ENCODE assay signal across 9 cellular contexts in the genomic region with DNA sequence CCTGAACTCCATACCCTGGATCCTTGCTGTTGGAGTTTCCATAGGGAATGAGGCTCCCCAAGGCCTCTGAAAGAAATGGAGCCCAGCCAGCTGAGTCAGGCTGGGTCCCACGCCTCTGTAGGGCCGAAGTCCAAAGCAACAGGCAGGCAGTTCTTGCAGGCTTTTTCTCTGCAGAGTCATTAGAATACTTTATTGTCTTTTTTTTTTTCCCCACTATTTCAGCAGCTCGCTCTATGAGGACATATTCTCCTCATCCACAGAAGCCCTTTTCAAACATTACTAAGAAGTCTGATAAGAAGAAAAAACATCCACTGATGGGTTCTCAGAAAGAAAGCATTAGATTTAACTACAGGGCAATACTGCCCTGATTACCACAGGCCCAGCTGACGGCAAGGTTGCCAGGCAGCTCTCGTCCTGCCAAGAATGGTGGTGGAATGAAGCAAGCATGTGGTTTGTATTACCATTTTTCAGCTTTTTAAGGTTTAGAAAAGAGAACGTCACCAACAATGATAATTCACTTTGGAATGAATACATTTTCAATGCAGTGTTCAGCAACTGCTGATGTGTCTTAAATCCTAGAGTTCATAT.
DNase-seq lines count a peak whose midpoint lies in the region; ATAC-seq, FAIRE-seq and TF ChIP-seq lines count a peak whose summit lies in the region.
"Had no signal": no experiment of that assay in that cellular context is flagged by ENCODE, and none has a peak within 500 bp of the region (broad histone marks: within the 10 kb centered on the region; RNA-seq: fewer than 3 reads in every experiment).

No MANE protein-coding gene starts in this region.

- H3K36me3 ChIP-seq in A673 (ENCODE audit: insufficient read depth, low read length, poor library complexity, severe bottlenecking) = no peaks in the 10 kb centered on the region
- H3K36me3 ChIP-seq in endothelial cell of umbilical vein (ENCODE audit: control insufficient read depth in 2 of 2, extremely low read depth in 1 of 2, insufficient read depth in 2 of 2, low read length in 2 of 2) = no peaks in the 10 kb centered on the region
- no peaks in the 10 kb centered on the region for H3K36me3 ChIP-seq in muscle layer of colon (ENCODE audit: insufficient read depth, low read length)

- no peaks in the 10 kb centered on the region for H3K4me1 ChIP-seq in A673 (ENCODE audit: insufficient read depth, low read length, poor library complexity, severe bottlenecking)
- H3K4me1 ChIP-seq in endothelial cell of umbilical vein (ENCODE audit: control insufficient read depth, extremely low read depth, insufficient read depth, low read length) = peaks cover 2% of the 10 kb centered on the region
- peaks cover 42% of the 10 kb centered on the region for H3K4me1 ChIP-seq in muscle layer of colon (ENCODE audit: insufficient read depth, low read length)

- H3K9ac ChIP-seq in endothelial cell of umbilical vein (replicated peaks; ENCODE audit: extremely low read depth, insufficient read depth, low read length) = no peak overlapping the region
- H3K9ac ChIP-seq in muscle layer of colon (ENCODE audit: low read length) = peak overlapping the region; percentile 3

- POLR2A ChIA-PET in A673 (lab: Charles Lee; ENCODE audit: low non-redundant PET) (interaction anchor here (0.7 kb wide), 1 partner anchor 49 kb away, joined by 3 read pairs; no protein-coding TSS in a partner anchor), endothelial cell of umbilical vein (lab: Charles Lee) (no interaction called here)

- dilution Hi-C loops in endothelial cell of umbilical vein (cut with MboI; ENCODE audit: extremely low pct_ligation_motif_present, low sequenced_read_pairs) = no loop called here

- no peaks in the 10 kb centered on the region for H3K27me3 ChIP-seq in A673 (replicated peaks; ENCODE audit: insufficient read depth, low read depth, low read length, poor library complexity)
- H3K27me3 ChIP-seq in endothelial cell of umbilical vein (ENCODE audit: control insufficient read depth in 2 of 2, insufficient read depth in 2 of 2, low read length in 2 of 2) = no peaks in the 10 kb centered on the region
- H3K27me3 ChIP-seq in muscle layer of colon (ENCODE audit: control insufficient read depth in 1 of 2, insufficient read depth in 2 of 2, low read length in 2 of 2) = no peaks in the 10 kb centered on the region

- H3K27ac ChIP-seq in A673 (ENCODE audit: low read depth, low read length, poor library complexity, severe bottlenecking) (no peak overlapping the region), endothelial cell of umbilical vein (ENCODE audit: insufficient read depth, low read depth, low read length) (no peak overlapping the region), muscle layer of colon (ENCODE audit: low read depth, low read length) (peak overlapping the region; percentile 55)

- no peak overlapping the region for H3K4me3 ChIP-seq in A673 (ENCODE audit: low read depth, low read length, poor library complexity, severe bottlenecking)
- no peak overlapping the region for H3K4me3 ChIP-seq in endothelial cell of umbilical vein (replicated peaks in 1 of 3; ENCODE audit: insufficient read depth in 1 of 3, low read depth in 1 of 3, low read length in 3 of 3)
- H3K4me3 ChIP-seq in muscle layer of colon (ENCODE audit: low read depth in 1 of 2, low read length in 2 of 2) = peak overlapping the region in 1 of 2 donors; percentile 3

- no TSS peak for BruUV-seq in A673 (replicated peaks; lab: Mats Ljungman, UMichigan)
- no TSS peak for BruUV-seq in endothelial cell of umbilical vein (replicated peaks; lab: Mats Ljungman, UMichigan)

- no peak for TF ChIP-seq CTCF in A673 (conservative IDR thresholded peaks at IDR 0.05; ENCODE audit: low read depth, low read length)
- TF ChIP-seq CTCF in endothelial cell of umbilical vein (IDR thresholded peaks at IDR 0.05; ENCODE audit: extremely low read depth in 1 of 2, insufficient read depth in 1 of 2, low read depth in 1 of 2, low read length in 2 of 2) = no peak

- ATAC-seq in GM21447 (IDR thresholded peaks at IDR 0.05; ENCODE audit: unreplicated experiment) (no peak), HG03139 (IDR thresholded peaks at IDR 0.05; ENCODE audit: unreplicated experiment) (no peak), GM19455 (IDR thresholded peaks at IDR 0.05; ENCODE audit: unreplicated experiment) (no peak)

- H3K79me2 ChIP-seq in endothelial cell of umbilical vein (ENCODE audit: control insufficient read depth, insufficient read depth, low read length) = no peaks in the 10 kb centered on the region

- DNase-seq in A673 (ENCODE audit: low spot score) (peak; percentile 27), NCI-H446 (lab: John Stamatoyannopoulos, UW) (peak; percentile 42 to 67), endothelial cell of umbilical vein (ENCODE audit: low read depth, low spot score) (peak; percentile 18)
- no peak for DNase-seq in activated CD4-positive, alpha-beta T cell treated with anti-CD3 and anti-CD28 coated beads for 4 hours

- H2AFZ ChIP-seq in endothelial cell of umbilical vein (ENCODE audit: low read depth, low read length) = peak overlapping the region; percentile 13

- FAIRE-seq in endothelial cell of umbilical vein (lab: Jason Lieb, UNC) = peak; percentile 55
- FAIRE-seq: frontal cortex had no signal

- no peaks in the 10 kb centered on the region for H4K20me1 ChIP-seq in endothelial cell of umbilical vein (replicated peaks; ENCODE audit: control insufficient read depth, extremely low read depth, insufficient read depth, low read length)

- no peaks in the 10 kb centered on the region for H3K9me1 ChIP-seq in endothelial cell of umbilical vein (replicated peaks; ENCODE audit: control insufficient read depth, extremely low read depth, insufficient read depth, low read length)

- no peak for TF ChIP-seq POLR2A in endothelial cell of umbilical vein (IDR thresholded peaks at IDR 0.05; ENCODE audit: low read depth, low read length)

- intact Hi-C loops in A673 (cut with micrococcal nuclease; ENCODE audit: unreplicated experiment) (no loop called here), endothelial cell of umbilical vein (cut with micrococcal nuclease) (no loop called here)

- no peaks in the 10 kb centered on the region for H3K9me3 ChIP-seq in A673 (ENCODE audit: low read depth, low read length, poor library complexity, severe bottlenecking)
- H3K9me3 ChIP-seq in endothelial cell of umbilical vein (replicated peaks; ENCODE audit: control insufficient read depth, insufficient read depth, low read length) = no peaks in the 10 kb centered on the region
- H3K9me3 ChIP-seq in muscle layer of colon (ENCODE audit: low read length) = no peaks in the 10 kb centered on the region

- H3K4me2 ChIP-seq in endothelial cell of umbilical vein (ENCODE audit: insufficient read depth, low read length) = no peak overlapping the region

- CTCF ChIA-PET in A673 (lab: Charles Lee) (no interaction called here), endothelial cell of umbilical vein (lab: Charles Lee) (interaction anchor here (1.3 kb wide), 1 partner anchor 9 kb away, joined by 4 read pairs; no protein-coding TSS in a partner anchor)

TF ChIP-seq in endothelial cell of umbilical vein, 7 proteins besides CTCF, POLR2A, EP300 and RAD21:
- TF ChIP-seq, protein P1, sequence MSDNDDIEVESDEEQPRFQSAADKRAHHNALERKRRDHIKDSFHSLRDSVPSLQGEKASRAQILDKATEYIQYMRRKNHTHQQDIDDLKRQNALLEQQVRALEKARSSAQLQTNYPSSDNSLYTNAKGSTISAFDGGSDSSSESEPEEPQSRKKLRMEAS (IDR thresholded peaks at IDR 0.05; ENCODE audit: insufficient read depth, insufficient read length) = no peak
- TF ChIP-seq EZH2 (IDR thresholded peaks at IDR 0.05; ENCODE audit: borderline replicate concordance, low read depth, low read length, severe bottlenecking) = no peak
- TF ChIP-seq POLR2AphosphoS5 (IDR thresholded peaks at IDR 0.05; ENCODE audit: insufficient read depth, low read depth, low read length) = no peak
- no peak for TF ChIP-seq GATA2 (IDR thresholded peaks at IDR 0.05; ENCODE audit: insufficient read depth, insufficient read length, low read depth, low read length)
- no peak for TF ChIP-seq MYC (IDR thresholded peaks at IDR 0.05; ENCODE audit: low read depth, low read length)
- no peak for TF ChIP-seq FOS (IDR thresholded peaks at IDR 0.05; ENCODE audit: borderline replicate concordance, insufficient read depth, low read length)
- TF ChIP-seq JUN (IDR thresholded peaks at IDR 0.05; ENCODE audit: borderline replicate concordance, insufficient read depth, insufficient read length, low read depth) = no peak
TF ChIP-seq in endothelial cell of umbilical vein: peak in this region for 0.

Comparison
In these comparisons a context has a peak if more than half of its experiments do, and no peak if none do; other contexts are left out.
1. DNase-seq: peak in A673 (single experiment), NCI-H446 (2 of 2) and endothelial cell of umbilical vein (single experiment); none in activated CD4-positive, alpha-beta T cell treated with anti-CD3 and anti-CD28 coated beads for 4 hours (0 of 2).